15 cellular contexts compared by ENCODE assay signal in genomic region chr14:83433618-83434017, GRCh38.
DNase-seq lines count a peak whose midpoint lies in the region; ATAC-seq and TF ChIP-seq lines count a peak whose summit lies in the region.
"Had no signal": no experiment of that assay in that cellular context is flagged by ENCODE, and none has a peak within 500 bp of the region (broad histone marks: within the 10 kb centered on the region; RNA-seq: fewer than 3 reads in every experiment).

No MANE protein-coding gene starts in this region.

- H3K4me1 ChIP-seq in PC-3 (ENCODE audit: insufficient read depth, low read length) (no peaks in the 10 kb centered on the region), heart left ventricle (no peaks in the 10 kb centered on the region)
- H3K4me1 ChIP-seq: BE2C, HAP-1 had no signal

- no peaks in the 10 kb centered on the region for H3K9me2 ChIP-seq in PC-3 (replicated peaks; ENCODE audit: low read length)

- POLR2A ChIA-PET in PC-3 (lab: Charles Lee; ENCODE audit: unreplicated experiment) = no interaction called here

- CTCF ChIA-PET in PC-3 (lab: Charles Lee) = no interaction called here

- H3K9me3 ChIP-seq in PC-3 (ENCODE audit: low read length) (peaks cover 5% of the 10 kb centered on the region; the same call in 1 of the 2 replicates), heart left ventricle (no peaks in the 10 kb centered on the region)
- H3K9me3 ChIP-seq: BE2C, HAP-1 had no signal

- intact Hi-C loops in PC-3 (cut with micrococcal nuclease) = no loop called here
- intact Hi-C loops in heart left ventricle (cut with DNase I) = no loop called here

- DNase-seq in HT1080 (ENCODE audit: low read depth) (peak; percentile 2), PC-3 (peak; percentile 4), iris pigment epithelial cell (ENCODE audit: low read depth) (peak; percentile 49), heart left ventricle (no peak), HuH-7.5 (ENCODE audit: low spot score) (no peak), T1000 (lab: John Stamatoyannopoulos, UW) (no peak)
- DNase-seq: BE2C; C1 segment of cervical spinal cord; CD4-positive, CD25-positive, alpha-beta regulatory T cell; CD8-positive, alpha-beta memory T cell; COR-L47; GDM1; GM23248 had no signal

- ATAC-seq in PC-3 = no peak
- ATAC-seq in heart left ventricle = no peak
- ATAC-seq: HepG2 had no signal

- H3K79me2 ChIP-seq in PC-3 (ENCODE audit: low read length) = no peaks in the 10 kb centered on the region

- H3K27ac ChIP-seq in PC-3 (ENCODE audit: low read length) (no peak overlapping the region), heart left ventricle (no peak overlapping the region)
- H3K27ac ChIP-seq: GM23248 had no signal

- H2AFZ ChIP-seq in PC-3 (ENCODE audit: low read length) = no peak overlapping the region
- H2AFZ ChIP-seq: GM23248 had no signal

- no peak overlapping the region for H3K4me2 ChIP-seq in PC-3 (ENCODE audit: low read length)

- TF ChIP-seq CTCF in PC-3 (conservative IDR thresholded peaks at IDR 0.05; ENCODE audit: low read depth, low read length) (no peak), heart left ventricle (IDR thresholded peaks at IDR 0.05) (no peak)

- WGBS in heart left ventricle, 4 donors = 55 to 72% (median 69%) methylated on average over 1 of the region's 1 CpG

- H3K9ac ChIP-seq in PC-3 (ENCODE audit: low read length) = no peak overlapping the region
- H3K9ac ChIP-seq: GM23248 had no signal

- no TSS peak for BruUV-seq in PC-3 (replicated peaks; lab: Mats Ljungman, UMichigan)

- H3K27me3 ChIP-seq in PC-3 (ENCODE audit: low read length) (no peaks in the 10 kb centered on the region), heart left ventricle (no peaks in the 10 kb centered on the region)
- H3K27me3 ChIP-seq: BE2C had no signal

- no peaks in the 10 kb centered on the region for H3K36me3 ChIP-seq in PC-3 (ENCODE audit: low read depth, low read length)
- H3K36me3 ChIP-seq in heart left ventricle = no peaks in the 10 kb centered on the region
- H3K36me3 ChIP-seq: BE2C, HAP-1 had no signal

- no peak for TF ChIP-seq POLR2A in heart left ventricle (IDR thresholded peaks at IDR 0.05)

- H3K4me3 ChIP-seq in PC-3 (ENCODE audit: low read length) (no peak overlapping the region), heart left ventricle (no peak overlapping the region)
- H3K4me3 ChIP-seq: GM23248, HAP-1 had no signal

- H4K20me1 ChIP-seq in PC-3 (ENCODE audit: low read length) = no peaks in the 10 kb centered on the region

- H3F3A ChIP-seq in PC-3 (ENCODE audit: low read length, unreplicated experiment) = no peaks in the 10 kb centered on the region

Comparison
In these comparisons a context has a peak if more than half of its experiments do, and no peak if none do; other contexts are left out.
1. DNase-seq: peak in HT1080 (single experiment), PC-3 (single experiment) and iris pigment epithelial cell (single experiment); none in heart left ventricle (0 of 5), HuH-7.5 (single experiment) and T1000 (single experiment).